Comparison of ENCODE assay signal across 25 cellular contexts in genomic region chr3:45188714-45189659, GRCh38. TPM values are rescaled to one million over a fixed set of nuclear protein-coding genes. Genes with fewer than 3 reads are reported as not detected.
A peak's percentile ranks its signal among the peaks of the same experiment; 100 is the strongest.
DNase-seq lines count a peak whose midpoint lies in the region; ATAC-seq and TF ChIP-seq lines count a peak whose summit lies in the region.
"Had no signal": no experiment of that assay in that cellular context is flagged by ENCODE, and none has a peak within 500 bp of the region (broad histone marks: within the 10 kb centered on the region; RNA-seq: fewer than 3 reads in every experiment).

No MANE protein-coding gene starts in this region.

- H3K36me3 Mint-ChIP-seq in mesothelial cell of epicardium = no peaks in the 10 kb centered on the region
- H3K36me3 Mint-ChIP-seq: immature natural killer cell had no signal

- no peak for TF ChIP-seq CTCF in mesothelial cell of epicardium (IDR thresholded peaks at IDR 0.05; ENCODE audit: unreplicated experiment)

- DNase-seq in DMS 273 (lab: John Stamatoyannopoulos, UW; ENCODE audit: unreplicated experiment) = peak; percentile 62
- DNase-seq in NCI-H2029 (lab: John Stamatoyannopoulos, UW) = peak; percentile 57
- DNase-seq in mesothelial cell of epicardium (ENCODE audit: low spot score in 2 of 2, unreplicated experiment in 2 of 2) = no peak
- no peak for DNase-seq in activated CD4-positive, alpha-beta T cell treated with anti-CD3 and anti-CD28 coated beads for 1 hour
- DNase-seq in anterior cingulate cortex (lab: John Stamatoyannopoulos, UW) = no peak
- DNase-seq in SIG-M5 treated with dmso at 0.1 percent for 504 hours (lab: John Stamatoyannopoulos, UW; ENCODE audit: unreplicated experiment) = no peak
- no peak for DNase-seq in NCI-H526 treated with DMSO at 0.1 percent for 48 hours (lab: John Stamatoyannopoulos, UW)
- DNase-seq: activated CD8-positive, alpha-beta T cell treated with anti-CD3 and anti-CD28 coated beads, Interleukin-2, amount 10 ng/mL, durations not matched to agents 7 days and 5 days; activated effector memory CD4-positive, alpha-beta T cell treated with anti-CD3 and anti-CD28 coated beads, Interleukin-2, amount 50 U/mL, for 16 hours; activated naive CD8-positive, alpha-beta T cell treated with anti-CD3 and anti-CD28 coated beads, Interleukin-2, amount 50 U/mL, for 24 hours; activated T-cell treated with anti-CD3 and anti-CD28 coated beads for 4 hours; effector CD8-positive, alpha-beta T cell; foreskin melanocyte; GDM1; immature natural killer cell; NCI-H1105 treated with DMSO at 0.1 percent for 48 hours; NCI-H2171; NCI-H774; stimulated activated CD4-positive, alpha-beta T cell treated with anti-CD3 and anti-CD28 coated beads, Interleukin-15, amount 100 ng/mL, for 24 hours; thyroid gland had no signal

- no peaks in the 10 kb centered on the region for H3K27me3 Mint-ChIP-seq in mesothelial cell of epicardium (ENCODE audit: low read depth)

- peak; percentile 55 for ATAC-seq in SK-N-SH treated with all-trans-retinoic acid at 6 μM for 48 hours
- ATAC-seq: activated CD4-positive, CD25-positive, alpha-beta regulatory T cell treated with anti-CD3 and anti-CD28 coated beads, Interleukin-2, amount 50 U/mL, for 24 hours; activated CD8-positive, alpha-beta T cell treated with anti-CD3 and anti-CD28 coated beads, Interleukin-2, amount 10 ng/mL, durations not matched to agents 7 days and 5 days; activated naive CD8-positive, alpha-beta T cell treated with anti-CD3 and anti-CD28 coated beads, Interleukin-2, amount 50 U/mL, for 24 hours; HCT116; sciatic nerve had no signal

- peaks cover 29% of the 10 kb centered on the region for H3K4me1 Mint-ChIP-seq in mesothelial cell of epicardium
- H3K4me1 Mint-ChIP-seq: immature natural killer cell had no signal

- H3K9me3 Mint-ChIP-seq in mesothelial cell of epicardium = no peaks in the 10 kb centered on the region
- H3K9me3 Mint-ChIP-seq: activated naive CD8-positive, alpha-beta T cell treated with anti-CD3 and anti-CD28 coated beads, Interleukin-2, amount 50 U/mL, for 24 hours; immature natural killer cell; stimulated activated naive CD8-positive, alpha-beta T cell treated with anti-CD3 and anti-CD28 coated beads, Interleukin-15, Interleukin-2, amounts not matched to agents 100 ng/mL and 50 ng/mL, for 24 hours had no signal

- H3K4me3 Mint-ChIP-seq in mesothelial cell of epicardium = no peak overlapping the region
- H3K4me3 Mint-ChIP-seq: activated CD8-positive, alpha-beta T cell treated with anti-CD3 and anti-CD28 coated beads, Interleukin-2, amount 10 ng/mL, durations not matched to agents 7 days and 5 days; activated naive CD8-positive, alpha-beta T cell treated with anti-CD3 and anti-CD28 coated beads, Interleukin-2, amount 50 U/mL, for 24 hours; immature natural killer cell; stimulated activated naive CD8-positive, alpha-beta T cell treated with anti-CD3 and anti-CD28 coated beads, Interleukin-15, Interleukin-2, amounts not matched to agents 100 ng/mL and 50 ng/mL, for 24 hours had no signal

- peak overlapping the region; percentile 81 for H3K27ac Mint-ChIP-seq in mesothelial cell of epicardium
- H3K27ac Mint-ChIP-seq: activated naive CD8-positive, alpha-beta T cell treated with anti-CD3 and anti-CD28 coated beads, Interleukin-2, amount 50 U/mL, for 24 hours; immature natural killer cell; stimulated activated naive CD8-positive, alpha-beta T cell treated with anti-CD3 and anti-CD28 coated beads, Interleukin-15, Interleukin-2, amounts not matched to agents 100 ng/mL and 50 ng/mL, for 24 hours had no signal

TF ChIP-seq in SK-N-SH treated with all-trans-retinoic acid at 6 μM for 48 hours, 23 proteins besides CTCF, POLR2A, EP300 and RAD21:
- TF ChIP-seq ESRRG (CRISPR knock-in tag; IDR thresholded peaks at IDR 0.05) = no peak
- TF ChIP-seq, protein P1, sequence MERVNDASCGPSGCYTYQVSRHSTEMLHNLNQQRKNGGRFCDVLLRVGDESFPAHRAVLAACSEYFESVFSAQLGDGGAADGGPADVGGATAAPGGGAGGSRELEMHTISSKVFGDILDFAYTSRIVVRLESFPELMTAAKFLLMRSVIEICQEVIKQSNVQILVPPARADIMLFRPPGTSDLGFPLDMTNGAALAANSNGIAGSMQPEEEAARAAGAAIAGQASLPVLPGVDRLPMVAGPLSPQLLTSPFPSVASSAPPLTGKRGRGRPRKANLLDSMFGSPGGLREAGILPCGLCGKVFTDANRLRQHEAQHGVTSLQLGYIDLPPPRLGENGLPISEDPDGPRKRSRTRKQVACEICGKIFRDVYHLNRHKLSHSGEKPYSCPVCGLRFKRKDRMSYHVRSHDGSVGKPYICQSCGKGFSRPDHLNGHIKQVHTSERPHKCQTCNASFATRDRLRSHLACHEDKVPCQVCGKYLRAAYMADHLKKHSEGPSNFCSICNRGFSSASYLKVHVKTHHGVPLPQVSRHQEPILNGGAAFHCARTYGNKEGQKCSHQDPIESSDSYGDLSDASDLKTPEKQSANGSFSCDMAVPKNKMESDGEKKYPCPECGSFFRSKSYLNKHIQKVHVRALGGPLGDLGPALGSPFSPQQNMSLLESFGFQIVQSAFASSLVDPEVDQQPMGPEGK (CRISPR knock-in tag; IDR thresholded peaks at IDR 0.05; ENCODE audit: borderline replicate concordance) = no peak
- no peak for TF ChIP-seq ARNTL (CRISPR knock-in tag; IDR thresholded peaks at IDR 0.05; ENCODE audit: borderline replicate concordance, low read depth)
- TF ChIP-seq GLIS3 (CRISPR knock-in tag; IDR thresholded peaks at IDR 0.05) = no peak
- no peak for TF ChIP-seq ZNF70 (CRISPR knock-in tag; IDR thresholded peaks at IDR 0.05)
TF ChIP-seq in SK-N-SH treated with all-trans-retinoic acid at 6 μM for 48 hours: peak in this region for 0.

RNA-seq across cellular contexts. Expression of gene TMEM158, which starts 37.1 kb away (rescaled TPM):
- 3.6 to 5.1 TPM (median 4.3 TPM) in 3 replicates for total RNA-seq in mesothelial cell of epicardium

RNA-seq across cellular contexts. Expression of gene CDCP1, which starts 42.8 kb away (rescaled TPM):
- 1.3 to 1.4 TPM (median 1.3 TPM) in 3 replicates for total RNA-seq in mesothelial cell of epicardium

Comparison
In these comparisons a context has a peak if more than half of its experiments do, and no peak if none do; other contexts are left out.
1. DNase-seq: peak in DMS 273 (single experiment) and NCI-H2029 (single experiment); none in mesothelial cell of epicardium (0 of 2), activated CD4-positive, alpha-beta T cell treated with anti-CD3 and anti-CD28 coated beads for 1 hour (single experiment), anterior cingulate cortex (0 of 58), SIG-M5 treated with dmso at 0.1 percent for 504 hours (single experiment) and NCI-H526 treated with DMSO at 0.1 percent for 48 hours (single experiment).